15 cellular contexts compared by ENCODE assay signal in genomic region chr17:15947331-15947730, GRCh38. TPM values are rescaled to one million over a fixed set of nuclear protein-coding genes. Genes with fewer than 3 reads are reported as not detected.
DNase-seq lines count a peak whose midpoint lies in the region; ATAC-seq and TF ChIP-seq lines count a peak whose summit lies in the region.
"Had no signal": no experiment of that assay in that cellular context is flagged by ENCODE, and none has a peak within 500 bp of the region (broad histone marks: within the 10 kb centered on the region; RNA-seq: fewer than 3 reads in every experiment).

No MANE protein-coding gene starts in this region.

- H3K27me3 ChIP-seq in Peyer's patch: no peaks in the 10 kb centered on the region

- peaks cover 49% of the 10 kb centered on the region for H3K27me3 Mint-ChIP-seq in nephron progenitor cell (ENCODE audit: low read depth, poor library complexity)

- H3K27ac ChIP-seq in Peyer's patch: peak overlapping the region in 3 of 4 donors; percentile 43 to 81 (median 74)
- H3K27ac ChIP-seq in epithelial cell of prostate: peak overlapping the region; percentile 92

- no peaks in the 10 kb centered on the region for H3K36me3 ChIP-seq in Peyer's patch
- H3K36me3 ChIP-seq: gastroesophageal sphincter had no signal

- no peak for TF ChIP-seq CTCF in Peyer's patch (IDR thresholded peaks at IDR 0.05)
- no peak for TF ChIP-seq CTCF in nephron progenitor cell (IDR thresholded peaks at IDR 0.05)

- ATAC-seq in HG03135 (IDR thresholded peaks at IDR 0.05; ENCODE audit: unreplicated experiment) (no peak), HG02623 (IDR thresholded peaks at IDR 0.05; ENCODE audit: unreplicated experiment) (no peak), HG03039 (IDR thresholded peaks at IDR 0.05; ENCODE audit: unreplicated experiment) (no peak)
- ATAC-seq: activated T-cell treated with anti-CD3 and anti-CD28 coated beads, Interleukin-2, amount 50 U/mL, for 72 hours; gastroesophageal sphincter; left ventricle myocardium superior had no signal

- H3K4me3 Mint-ChIP-seq in nephron progenitor cell: peak overlapping the region; percentile 51
- H3K4me3 Mint-ChIP-seq: activated B cell treated with CpG ODN at 0.5 μM for 24 hours; activated T-cell treated with anti-CD3 and anti-CD28 coated beads, Interleukin-2, amount 50 U/mL, for 72 hours had no signal

- peak; percentile 9 to 13 for TF ChIP-seq POLR2A in Peyer's patch (IDR thresholded peaks at IDR 0.05)

- H3K4me3 ChIP-seq in Peyer's patch: no peak overlapping the region
- H3K4me3 ChIP-seq: gastroesophageal sphincter had no signal

- no peaks in the 10 kb centered on the region for H3K9me3 ChIP-seq in Peyer's patch
- H3K9me3 ChIP-seq: gastroesophageal sphincter had no signal

- DNase-seq in AG20443 (ENCODE audit: low spot score): peak; percentile 71
- peak in 1 of 3 donors; percentile 59 for DNase-seq in Peyer's patch
- peak; percentile 74 for DNase-seq in epithelial cell of prostate (ENCODE audit: low read depth, low spot score)
- no peak for DNase-seq in nephron progenitor cell
- DNase-seq in D341Med (ENCODE audit: low spot score): no peak
- DNase-seq: activated B cell treated with CpG ODN at 0.5 μM for 24 hours; activated T-cell treated with anti-CD3 and anti-CD28 coated beads, Interleukin-2, amount 50 U/mL, for 72 hours; CD4-positive, CD25-positive, alpha-beta regulatory T cell; left ventricle myocardium superior; NCI-H446 treated with DMSO at 0.1 percent for 48 hours had no signal

- no peaks in the 10 kb centered on the region for H3K36me3 Mint-ChIP-seq in nephron progenitor cell (ENCODE audit: low read depth)
- H3K36me3 Mint-ChIP-seq: CD4-positive, CD25-positive, alpha-beta regulatory T cell had no signal

- peaks cover 4 to 35% (median 16%) of the 10 kb centered on the region in 4 donors for H3K4me1 ChIP-seq in Peyer's patch

- no peak overlapping the region for H3K27ac Mint-ChIP-seq in nephron progenitor cell
- H3K27ac Mint-ChIP-seq: activated B cell treated with CpG ODN at 0.5 μM for 24 hours; activated T-cell treated with anti-CD3 and anti-CD28 coated beads, Interleukin-2, amount 50 U/mL, for 72 hours; CD4-positive, CD25-positive, alpha-beta regulatory T cell had no signal

- H3K9me3 Mint-ChIP-seq in nephron progenitor cell: no peaks in the 10 kb centered on the region
- H3K9me3 Mint-ChIP-seq: activated B cell treated with CpG ODN at 0.5 μM for 24 hours; activated T-cell treated with anti-CD3 and anti-CD28 coated beads, Interleukin-2, amount 50 U/mL, for 72 hours; CD4-positive, CD25-positive, alpha-beta regulatory T cell; central memory CD8-positive, alpha-beta T cell had no signal

- H3K4me1 Mint-ChIP-seq in nephron progenitor cell: peaks cover 25% of the 10 kb centered on the region

RNA-seq across cellular contexts. Expression of gene ADORA2B, which starts 2.4 kb away (rescaled TPM):
- total RNA-seq in Peyer's patch: 10 to 100 TPM in 2 of 4 donors, 1 to 10 TPM in 2; 7.2 to 16.5 (median 11.6) TPM
- total RNA-seq: activated B cell treated with CpG ODN at 0.5 μM for 24 hours; CD4-positive, CD25-positive, alpha-beta regulatory T cell had no signal

RNA-seq across cellular contexts. Expression of gene ZSWIM7, which starts 52.2 kb away (rescaled TPM):
- 10 to 100 TPM in 3 of 4 donors, 1 to 10 TPM in 1; 7.7 to 21.5 (median 12.9) TPM for total RNA-seq in Peyer's patch

RNA-seq across cellular contexts. Expression of gene TTC19, which starts 52.3 kb away (rescaled TPM):
- 100 to 1,000 TPM in 1 of 4 donors, 10 to 100 TPM in 3; 75.1 to 130 (median 92.0) TPM for total RNA-seq in Peyer's patch

Comparison
In these comparisons a context has a peak if more than half of its experiments do, and no peak if none do; other contexts are left out.
1. DNase-seq: peak in AG20443 (single experiment) and epithelial cell of prostate (single experiment); none in nephron progenitor cell (single experiment) and D341Med (single experiment).